ENCODE assay signal across 13 cellular contexts in genomic region chr16:46428108-46429061, GRCh38.
DNase-seq lines count a peak whose midpoint lies in the region; ATAC-seq, FAIRE-seq and TF ChIP-seq lines count a peak whose summit lies in the region.
"Had no signal": no experiment of that assay in that cellular context is flagged by ENCODE, and none has a peak within 500 bp of the region (broad histone marks: within the 10 kb centered on the region; RNA-seq: fewer than 3 reads in every experiment).

No MANE protein-coding gene starts in this region.

- TF ChIP-seq CTCF in GM10248 (IDR thresholded peaks at IDR 0.05; ENCODE audit: control extremely low read depth, extremely low read depth, low read depth, missing control alignments) = no peak
- no peak for TF ChIP-seq CTCF in glutamatergic neuron (IDR thresholded peaks at IDR 0.05; ENCODE audit: partially characterized antibody, unreplicated experiment)

- FAIRE-seq in urothelium cell line (lab: Jason Lieb, UNC) = no peak

- peaks cover 7% of the 10 kb centered on the region for H3K9me3 Mint-ChIP-seq in activated naive CD8-positive, alpha-beta T cell treated with anti-CD3 and anti-CD28 coated beads, Interleukin-2, amount 10 ng/mL, durations not matched to agents 7 days and 5 days
- peaks cover 2% of the 10 kb centered on the region for H3K9me3 Mint-ChIP-seq in activated naive CD8-positive, alpha-beta T cell treated with anti-CD3 and anti-CD28 coated beads for 36 hours
- H3K9me3 Mint-ChIP-seq in glutamatergic neuron (ENCODE audit: unreplicated experiment) = peaks cover 6% of the 10 kb centered on the region

- no peak for ATAC-seq in activated naive CD8-positive, alpha-beta T cell treated with anti-CD3 and anti-CD28 coated beads, Interleukin-2, amount 10 ng/mL, durations not matched to agents 7 days and 5 days (ENCODE audit: low read depth)
- ATAC-seq in GM21529 (IDR thresholded peaks at IDR 0.05; ENCODE audit: unreplicated experiment) (no peak), HG02763 (IDR thresholded peaks at IDR 0.05; ENCODE audit: unreplicated experiment) (no peak)
- ATAC-seq: CD8-positive, alpha-beta T cell had no signal

- H3K36me3 Mint-ChIP-seq in activated naive CD8-positive, alpha-beta T cell treated with anti-CD3 and anti-CD28 coated beads, Interleukin-2, amount 10 ng/mL, durations not matched to agents 7 days and 5 days = no peaks in the 10 kb centered on the region
- peaks cover 2% of the 10 kb centered on the region for H3K36me3 Mint-ChIP-seq in activated naive CD8-positive, alpha-beta T cell treated with anti-CD3 and anti-CD28 coated beads for 36 hours
- H3K36me3 Mint-ChIP-seq in glutamatergic neuron (ENCODE audit: unreplicated experiment) = no peaks in the 10 kb centered on the region
- H3K36me3 Mint-ChIP-seq: CD8-positive, alpha-beta T cell had no signal

- CTCF ChIA-PET in GM10248 (lab: Yijun Ruan, JAX) = no interaction called here

- H3K27ac Mint-ChIP-seq in activated naive CD8-positive, alpha-beta T cell treated with anti-CD3 and anti-CD28 coated beads, Interleukin-2, amount 10 ng/mL, durations not matched to agents 7 days and 5 days = peak overlapping the region; percentile 61
- H3K27ac Mint-ChIP-seq in activated naive CD8-positive, alpha-beta T cell treated with anti-CD3 and anti-CD28 coated beads for 36 hours = no peak overlapping the region
- H3K27ac Mint-ChIP-seq in glutamatergic neuron (ENCODE audit: unreplicated experiment) = no peak overlapping the region
- H3K27ac Mint-ChIP-seq: CD8-positive, alpha-beta T cell had no signal

- no peaks in the 10 kb centered on the region for H3K4me1 Mint-ChIP-seq in activated naive CD8-positive, alpha-beta T cell treated with anti-CD3 and anti-CD28 coated beads, Interleukin-2, amount 10 ng/mL, durations not matched to agents 7 days and 5 days
- no peaks in the 10 kb centered on the region for H3K4me1 Mint-ChIP-seq in activated naive CD8-positive, alpha-beta T cell treated with anti-CD3 and anti-CD28 coated beads for 36 hours
- no peaks in the 10 kb centered on the region for H3K4me1 Mint-ChIP-seq in glutamatergic neuron (ENCODE audit: low read depth, unreplicated experiment)

- POLR2A ChIA-PET in activated naive CD8-positive, alpha-beta T cell treated with anti-CD3 and anti-CD28 coated beads, Interleukin-2, amount 10 ng/mL, durations not matched to agents 7 days and 5 days (lab: Charles Lee) = no interaction called here
- POLR2A ChIA-PET in GM10248 (lab: Yijun Ruan, JAX) = no interaction called here

- peaks cover 17% of the 10 kb centered on the region for H3K27me3 Mint-ChIP-seq in activated naive CD8-positive, alpha-beta T cell treated with anti-CD3 and anti-CD28 coated beads, Interleukin-2, amount 10 ng/mL, durations not matched to agents 7 days and 5 days
- H3K27me3 Mint-ChIP-seq in activated naive CD8-positive, alpha-beta T cell treated with anti-CD3 and anti-CD28 coated beads for 36 hours = peaks cover 39% of the 10 kb centered on the region
- H3K27me3 Mint-ChIP-seq in glutamatergic neuron (ENCODE audit: unreplicated experiment) = peaks cover 2% of the 10 kb centered on the region

- DNase-seq in activated naive CD8-positive, alpha-beta T cell treated with anti-CD3 and anti-CD28 coated beads, Interleukin-2, amount 10 ng/mL, durations not matched to agents 7 days and 5 days = no peak
- no peak for DNase-seq in activated naive CD8-positive, alpha-beta T cell treated with anti-CD3 and anti-CD28 coated beads for 36 hours
- DNase-seq in GM10248 (ENCODE audit: extremely low spot score) (peak; percentile 0), glutamatergic neuron (peak; percentile 5), urothelium cell line (ENCODE audit: low spot score) (peak; percentile 2)
- DNase-seq: CD8-positive, alpha-beta T cell; HCEC 1CT; MV-4-11; NCI-H1417 treated with DMSO at 0.1 percent for 48 hours; NCI-H2029; NCI-H2171 treated with DMSO at 0.1 percent for 48 hours had no signal

- no peak overlapping the region for H3K4me3 Mint-ChIP-seq in activated naive CD8-positive, alpha-beta T cell treated with anti-CD3 and anti-CD28 coated beads, Interleukin-2, amount 10 ng/mL, durations not matched to agents 7 days and 5 days
- no peak overlapping the region for H3K4me3 Mint-ChIP-seq in activated naive CD8-positive, alpha-beta T cell treated with anti-CD3 and anti-CD28 coated beads for 36 hours
- H3K4me3 Mint-ChIP-seq in glutamatergic neuron (ENCODE audit: unreplicated experiment) = no peak overlapping the region
- H3K4me3 Mint-ChIP-seq: CD8-positive, alpha-beta T cell had no signal

Comparison
In these comparisons a context has a peak if more than half of its experiments do, and no peak if none do; other contexts are left out.
1. DNase-seq: peak in GM10248 (single experiment), glutamatergic neuron (single experiment) and urothelium cell line (single experiment); none in activated naive CD8-positive, alpha-beta T cell treated with anti-CD3 and anti-CD28 coated beads, Interleukin-2, amount 10 ng/mL, durations not matched to agents 7 days and 5 days (single experiment) and activated naive CD8-positive, alpha-beta T cell treated with anti-CD3 and anti-CD28 coated beads for 36 hours (single experiment).